In genomic region chrX:78092296-78092695, GRCh38 we compare ENCODE assay signal across 8 cellular contexts. TPM values are rescaled to one million over a fixed set of nuclear protein-coding genes. Genes with fewer than 3 reads are reported as not detected.
DNase-seq lines count a peak whose midpoint lies in the region; ATAC-seq lines count a peak whose summit lies in the region.

No MANE protein-coding gene starts in this region.

- no peaks in the 10 kb centered on the region for H3K9me3 Mint-ChIP-seq in activated naive CD4-positive, alpha-beta T cell treated with anti-CD3 and anti-CD28 coated beads, Interleukin-2, amount 50 U/mL, for 24 hours

- no peaks in the 10 kb centered on the region for H3K36me3 Mint-ChIP-seq in activated naive CD4-positive, alpha-beta T cell treated with anti-CD3 and anti-CD28 coated beads, Interleukin-2, amount 50 U/mL, for 24 hours

- H3K27ac Mint-ChIP-seq in activated naive CD4-positive, alpha-beta T cell treated with anti-CD3 and anti-CD28 coated beads, Interleukin-2, amount 50 U/mL, for 24 hours, result peak overlapping the region; percentile 17

- ATAC-seq in HG02759 (IDR thresholded peaks at IDR 0.05; ENCODE audit: unreplicated experiment), result peak; percentile 94
- ATAC-seq in left lobe of liver, result no peak

- H3K4me1 Mint-ChIP-seq in activated naive CD4-positive, alpha-beta T cell treated with anti-CD3 and anti-CD28 coated beads, Interleukin-2, amount 50 U/mL, for 24 hours, result no peaks in the 10 kb centered on the region

- H3K27me3 Mint-ChIP-seq in activated naive CD4-positive, alpha-beta T cell treated with anti-CD3 and anti-CD28 coated beads, Interleukin-2, amount 50 U/mL, for 24 hours, result no peaks in the 10 kb centered on the region

- no peak overlapping the region for H3K4me3 Mint-ChIP-seq in activated naive CD4-positive, alpha-beta T cell treated with anti-CD3 and anti-CD28 coated beads, Interleukin-2, amount 50 U/mL, for 24 hours

- no peak for DNase-seq in activated naive CD4-positive, alpha-beta T cell treated with anti-CD3 and anti-CD28 coated beads, Interleukin-2, amount 50 U/mL, for 16 hours
- peak; percentile 28 for DNase-seq in RKO (ENCODE audit: low spot score)
- DNase-seq in fibroblast of the conjunctiva (ENCODE audit: low read depth), result peak; percentile 20
- no peak for DNase-seq in GM19240 (ENCODE audit: insufficient read length, low spot score)
- no peak for DNase-seq in left lobe of liver (ENCODE audit: low spot score)
- no peak for DNase-seq in head of caudate nucleus

- intact Hi-C loops in head of caudate nucleus (cut with DNase I), result no loop called here

RNA-seq across cellular contexts. Expression of gene PGK1, which starts 11.8 kb away (rescaled TPM):
- total RNA-seq in left lobe of liver, result 158 TPM

RNA-seq across cellular contexts. Expression of gene TAF9B, which starts 47.2 kb away (rescaled TPM):
- 3.0 TPM for total RNA-seq in left lobe of liver

Comparison
In these comparisons a context has a peak if more than half of its experiments do, and no peak if none do; other contexts are left out.
1. DNase-seq: peak in RKO (single experiment) and fibroblast of the conjunctiva (single experiment); none in activated naive CD4-positive, alpha-beta T cell treated with anti-CD3 and anti-CD28 coated beads, Interleukin-2, amount 50 U/mL, for 16 hours (single experiment), GM19240 (single experiment), left lobe of liver (single experiment) and head of caudate nucleus (0 of 42).